In genomic region chr17:38898812-38899348, GRCh38 we compare ENCODE assay signal across 8 cellular contexts.
DNase-seq lines count a peak whose midpoint lies in the region; ATAC-seq and TF ChIP-seq lines count a peak whose summit lies in the region.

No MANE protein-coding gene starts in this region.

- no peaks in the 10 kb centered on the region for H3K27me3 Mint-ChIP-seq in activated naive CD4-positive, alpha-beta T cell treated with anti-CD3 and anti-CD28 coated beads, Interleukin-2, amount 10 ng/mL, durations not matched to agents 7 days and 5 days

- H3K4me1 ChIP-seq in mucosa of rectum (ENCODE audit: control insufficient read depth in 2 of 2, insufficient read depth in 2 of 2, low read length in 2 of 2), result peaks cover 35 to 47% of the 10 kb centered on the region in 2 donors

- H3K9me3 Mint-ChIP-seq in activated naive CD4-positive, alpha-beta T cell treated with anti-CD3 and anti-CD28 coated beads, Interleukin-2, amount 10 ng/mL, durations not matched to agents 7 days and 5 days, result no peaks in the 10 kb centered on the region

- CTCF ChIA-PET in activated naive CD4-positive, alpha-beta T cell treated with anti-CD3 and anti-CD28 coated beads, Interleukin-2, amount 10 ng/mL, durations not matched to agents 7 days and 5 days (lab: Charles Lee), result interaction anchor here (1.3 to 2.2 kb wide), 5 partner anchors 9 to 84 kb away, joined by 4 to 7 read pairs (median 6); partner anchors contain the start of gene LASP1

- peak overlapping the region; percentile 14 to 65 for H3K9ac ChIP-seq in mucosa of rectum (ENCODE audit: low read depth in 1 of 2, low read length in 2 of 2)

- peak; percentile 69 for ATAC-seq in HG02884 (IDR thresholded peaks at IDR 0.05; ENCODE audit: unreplicated experiment)
- peak; percentile 90 for ATAC-seq in stimulated activated naive CD8-positive, alpha-beta T cell treated with anti-CD3 and anti-CD28 coated beads, Interleukin-15, Interleukin-2, amounts not matched to agents 100 U/mL and 50 U/mL, for 24 hours

- peak overlapping the region; percentile 72 to 89 for H3K27ac ChIP-seq in mucosa of rectum (ENCODE audit: low read depth in 2 of 2, low read length in 2 of 2)

- peak overlapping the region; percentile 96 for H3K27ac Mint-ChIP-seq in activated naive CD4-positive, alpha-beta T cell treated with anti-CD3 and anti-CD28 coated beads, Interleukin-2, amount 10 ng/mL, durations not matched to agents 7 days and 5 days

- peak; percentile 88 for DNase-seq in activated naive CD4-positive, alpha-beta T cell treated with anti-CD3 and anti-CD28 coated beads, Interleukin-2, amount 10 ng/mL, durations not matched to agents 7 days and 5 days
- peak; percentile 92 for DNase-seq in stimulated activated naive CD8-positive, alpha-beta T cell treated with anti-CD3 and anti-CD28 coated beads, Interleukin-15, Interleukin-2, amounts not matched to agents 100 U/mL and 50 U/mL, for 24 hours
- no peak for DNase-seq in HCEC 1CT
- DNase-seq in NCI-H2196 treated with DMSO at 0.1 percent for 48 hours (lab: John Stamatoyannopoulos, UW; ENCODE audit: unreplicated experiment), result no peak

- peaks cover 38 to 51% of the 10 kb centered on the region in 2 donors for H3K36me3 ChIP-seq in mucosa of rectum (ENCODE audit: control insufficient read depth in 2 of 2, insufficient read depth in 2 of 2, low read length in 2 of 2)

- no peaks in the 10 kb centered on the region for H3K9me3 ChIP-seq in mucosa of rectum (ENCODE audit: control insufficient read depth in 2 of 2, low read length in 2 of 2)

- H3K27me3 ChIP-seq in mucosa of rectum (ENCODE audit: control insufficient read depth in 2 of 2, insufficient read depth in 2 of 2, low read length in 2 of 2), result no peaks in the 10 kb centered on the region

- H3K36me3 Mint-ChIP-seq in activated naive CD4-positive, alpha-beta T cell treated with anti-CD3 and anti-CD28 coated beads, Interleukin-2, amount 10 ng/mL, durations not matched to agents 7 days and 5 days, result peaks cover 58% of the 10 kb centered on the region

- peak overlapping the region; percentile 69 for H3K4me3 Mint-ChIP-seq in activated naive CD4-positive, alpha-beta T cell treated with anti-CD3 and anti-CD28 coated beads, Interleukin-2, amount 10 ng/mL, durations not matched to agents 7 days and 5 days

- TF ChIP-seq POLR2A in GM15510 (IDR thresholded peaks at IDR 0.05; ENCODE audit: borderline replicate concordance, extremely low read depth, insufficient read length), result peak; percentile 42
- peak; percentile 34; the same call in 1 of the 2 replicates for TF ChIP-seq POLR2A in Raji (IDR thresholded peaks at IDR 0.05; ENCODE audit: insufficient read depth, low read depth, low read length)

- peak overlapping the region; percentile 28 to 31 for H3K4me3 ChIP-seq in mucosa of rectum (ENCODE audit: low read length in 2 of 2)

- peaks cover 66% of the 10 kb centered on the region for H3K4me1 Mint-ChIP-seq in activated naive CD4-positive, alpha-beta T cell treated with anti-CD3 and anti-CD28 coated beads, Interleukin-2, amount 10 ng/mL, durations not matched to agents 7 days and 5 days

Comparison
In these comparisons a context has a peak if more than half of its experiments do, and no peak if none do; other contexts are left out.
1. DNase-seq: peak in activated naive CD4-positive, alpha-beta T cell treated with anti-CD3 and anti-CD28 coated beads, Interleukin-2, amount 10 ng/mL, durations not matched to agents 7 days and 5 days (single experiment) and stimulated activated naive CD8-positive, alpha-beta T cell treated with anti-CD3 and anti-CD28 coated beads, Interleukin-15, Interleukin-2, amounts not matched to agents 100 U/mL and 50 U/mL, for 24 hours (single experiment); none in HCEC 1CT (single experiment) and NCI-H2196 treated with DMSO at 0.1 percent for 48 hours (single experiment).